Comparison of ENCODE assay signal across 8 cellular contexts in the genomic region with DNA sequence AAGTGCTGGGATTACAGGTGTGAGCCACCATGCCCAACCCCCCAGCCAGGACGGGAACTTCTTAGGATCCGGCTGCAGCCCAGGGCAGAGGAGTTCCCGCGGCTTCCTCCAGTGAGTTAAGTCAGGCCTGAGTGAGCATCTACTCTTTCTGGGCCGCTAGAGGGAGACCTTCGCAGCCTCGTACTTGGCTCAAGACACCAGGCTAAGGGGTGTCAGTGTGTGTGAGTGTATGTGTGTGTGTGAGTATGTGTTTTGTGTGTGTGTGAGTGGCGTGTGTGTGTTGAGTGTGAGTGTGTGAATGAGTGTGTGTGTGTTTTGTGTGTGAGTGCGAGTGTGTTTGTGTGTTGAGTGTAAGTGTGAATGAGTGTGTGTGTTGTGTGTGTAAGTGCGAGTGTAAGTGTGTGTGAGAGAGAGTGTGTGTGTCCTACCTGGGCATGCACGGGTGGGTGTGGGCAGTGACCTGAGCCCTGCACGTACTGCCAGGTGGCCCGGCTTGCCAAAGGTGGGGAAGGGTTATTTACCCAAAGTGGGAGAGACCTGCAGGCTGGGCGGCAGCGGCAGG. TPM values are rescaled to one million over a fixed set of nuclear protein-coding genes. Genes with fewer than 3 reads are reported as not detected.
DNase-seq lines count a peak whose midpoint lies in the region; ATAC-seq and TF ChIP-seq lines count a peak whose summit lies in the region.

No MANE protein-coding gene starts in this region.

- no peaks in the 10 kb centered on the region for H3K36me3 ChIP-seq in osteoblast (ENCODE audit: insufficient read depth, low read length)
- no peaks in the 10 kb centered on the region for H3K36me3 ChIP-seq in thoracic aorta

- H3K4me3 ChIP-seq in osteoblast (ENCODE audit: insufficient read depth, low read length) (no peak overlapping the region), thoracic aorta (no peak overlapping the region)

- peak; percentile 47 for ATAC-seq in thoracic aorta (ENCODE audit: insufficient number of reproducible peaks, low FRiP score, low read depth)
- ATAC-seq in HG02870 (IDR thresholded peaks at IDR 0.05; ENCODE audit: unreplicated experiment): no peak

- TF ChIP-seq CTCF in osteoblast (IDR thresholded peaks at IDR 0.05; ENCODE audit: extremely low read depth, low read depth, low read length): peak; percentile 83
- peak; percentile 73 for TF ChIP-seq CTCF in thoracic aorta (IDR thresholded peaks at IDR 0.05)

- H3K27me3 ChIP-seq in osteoblast (ENCODE audit: insufficient read depth, low read length) (no peaks in the 10 kb centered on the region), thoracic aorta (replicated peaks; ENCODE audit: insufficient read depth) (no peaks in the 10 kb centered on the region)

- peaks cover 6% of the 10 kb centered on the region for H3K4me1 ChIP-seq in osteoblast (ENCODE audit: insufficient read depth, low read length)
- peaks cover 0 to 7% of the 10 kb centered on the region in 2 donors for H3K4me1 ChIP-seq in thoracic aorta (ENCODE audit: control insufficient read depth in 1 of 2, low read depth in 2 of 2)

- H4K20me1 ChIP-seq in osteoblast (ENCODE audit: insufficient read depth, low read length): no peaks in the 10 kb centered on the region

- no peaks in the 10 kb centered on the region for H3K79me2 ChIP-seq in osteoblast (ENCODE audit: insufficient read depth, low read length)

- peak overlapping the region; percentile 16 for H3K4me2 ChIP-seq in osteoblast (ENCODE audit: insufficient read depth, low read length)

- H3K27ac ChIP-seq in osteoblast (ENCODE audit: low read depth, low read length) (peak overlapping the region; percentile 45), thoracic aorta (no peak overlapping the region)

- peak; percentile 93 for DNase-seq in ELR (ENCODE audit: low read depth)
- peak; percentile 87 for DNase-seq in NAMALWA (ENCODE audit: low spot score)
- peak; percentile 82 for DNase-seq in SHP77 treated with DMSO at 0.1 percent for 48 hours (lab: John Stamatoyannopoulos, UW)
- peak; percentile 53 for DNase-seq in activated T-helper 9 cell treated with anti-CD3 and anti-CD28 coated beads, Interleukin-2, amount 50 U/mL, for 16 hours (ENCODE audit: low read depth)
- DNase-seq in foreskin melanocyte: peak; percentile 68
- DNase-seq in osteoblast (ENCODE audit: insufficient read length, low spot score, missing footprints): peak; percentile 96
- DNase-seq in thoracic aorta (ENCODE audit: low spot score): peak; percentile 37

- no peak overlapping the region for H2AFZ ChIP-seq in osteoblast (ENCODE audit: low read length)

- no peaks in the 10 kb centered on the region for H3K9me3 ChIP-seq in osteoblast (ENCODE audit: low read depth, low read length)
- H3K9me3 ChIP-seq in thoracic aorta: no peaks in the 10 kb centered on the region

RNA-seq across cellular contexts. Expression of a gene that starts 58.5 kb away (rescaled TPM):
- total RNA-seq in osteoblast (not detected in 2 replicates), thoracic aorta (not detected)

Comparison
In these comparisons a context has a peak if more than half of its experiments do, and no peak if none do; other contexts are left out.
1. DNase-seq: peak in every context shown above with its lines; median percentile 96 in osteoblast; 93 in ELR; 87 in NAMALWA; 82 in SHP77 treated with DMSO at 0.1 percent for 48 hours; 68 in foreskin melanocyte; 53 in activated T-helper 9 cell treated with anti-CD3 and anti-CD28 coated beads, Interleukin-2, amount 50 U/mL, for 16 hours; 37 in thoracic aorta.